ENCODE assay signal across 1 cellular context in genomic region chr9:134123764-134124128, GRCh38.
TF ChIP-seq lines count a peak whose summit lies in the region.

No MANE protein-coding gene starts in this region.

TF ChIP-seq in K562, 482 proteins besides CTCF, POLR2A, EP300 and RAD21:
- TF ChIP-seq GATAD2A (IDR thresholded peaks at IDR 0.05) (no peak), KLF10 (CRISPR knock-in tag; IDR thresholded peaks at IDR 0.05) (no peak), MYNN (IDR thresholded peaks at IDR 0.05) (no peak), MYNN (CRISPR knock-in tag; IDR thresholded peaks at IDR 0.05) (no peak), NONO (IDR thresholded peaks at IDR 0.05; ENCODE audit: low read depth in 2 of 2, low read length in 1 of 2) (no peak), GABPB1 (CRISPR knock-in tag; IDR thresholded peaks at IDR 0.05) (no peak), ZBTB1 (CRISPR knock-in tag; IDR thresholded peaks at IDR 0.05; ENCODE audit: borderline replicate concordance, low read depth) (no peak), ARNT (IDR thresholded peaks at IDR 0.05) (no peak), SREBF1 (IDR thresholded peaks at IDR 0.05; ENCODE audit: borderline replicate concordance, low read depth, low read length) (no peak), ID3 (CRISPR knock-in tag; IDR thresholded peaks at IDR 0.05) (no peak), ID3 (tag; IDR thresholded peaks at IDR 0.05) (peak; percentile 62; the same call in 1 of the 2 replicates), NR2C2 (CRISPR knock-in tag; IDR thresholded peaks at IDR 0.05) (no peak), NR2C2 (tag; IDR thresholded peaks at IDR 0.05) (no peak), ZNF785 (CRISPR knock-in tag; IDR thresholded peaks at IDR 0.05) (no peak), CSDE1 (IDR thresholded peaks at IDR 0.05) (no peak), SMC3 (conservative IDR thresholded peaks at IDR 0.05; ENCODE audit: insufficient read depth, low read depth, low read length) (no peak), RBM34 (IDR thresholded peaks at IDR 0.05; ENCODE audit: borderline replicate concordance, insufficient read depth, low read length) (no peak), CGGBP1 (CRISPR knock-in tag; IDR thresholded peaks at IDR 0.05) (no peak), IRF9 (tag; IDR thresholded peaks at IDR 0.05) (peak; percentile 90), ETS1 (conservative IDR thresholded peaks at IDR 0.05; ENCODE audit: control insufficient read depth, low read depth, low read length) (no peak), ZNF609 (CRISPR knock-in tag; IDR thresholded peaks at IDR 0.05; ENCODE audit: borderline replicate concordance) (no peak), DACH1 (IDR thresholded peaks at IDR 0.05; ENCODE audit: partially characterized antibody) (peak; percentile 19), CEBPG (CRISPR knock-in tag; IDR thresholded peaks at IDR 0.05) (peak; percentile 89), CEBPG (tag; conservative IDR thresholded peaks at IDR 0.05 in 1 of 2, IDR thresholded peaks at IDR 0.05 in 1 of 2) (peak; percentile 94), ATF7 (IDR thresholded peaks at IDR 0.05) (0 out of 2 replicates have a peak, but pooled peaks have one; percentile 15), JUN (IDR thresholded peaks at IDR 0.05; ENCODE audit: borderline replicate concordance, low read depth, low read length) (no peak), JUN (CRISPR knock-in tag; IDR thresholded peaks at IDR 0.05; ENCODE audit: borderline replicate concordance) (no peak), ZBTB40 (IDR thresholded peaks at IDR 0.05) (no peak), ZBTB40 (CRISPR knock-in tag; IDR thresholded peaks at IDR 0.05) (no peak), NCOA6 (IDR thresholded peaks at IDR 0.05) (no peak), ATF3 (IDR thresholded peaks at IDR 0.05) (peak; percentile 54), ATF3 (CRISPR knock-in tag; conservative IDR thresholded peaks at IDR 0.05) (no peak), CHD2 (IDR thresholded peaks at IDR 0.05; ENCODE audit: low read depth, low read length) (no peak), CREM (IDR thresholded peaks at IDR 0.05; ENCODE audit: low read depth) (peak; percentile 7; the same call in 1 of the 2 replicates), TRIM24 (IDR thresholded peaks at IDR 0.05) (peak; percentile 50 to 52; a peak in 2 of 4 replicates), LEF1 (IDR thresholded peaks at IDR 0.05) (no peak), GTF2A2 (tag; IDR thresholded peaks at IDR 0.05) (no peak), HNRNPK (IDR thresholded peaks at IDR 0.05; ENCODE audit: low read depth, low read length, poor library complexity, severe bottlenecking) (no peak), CEBPB (tag; IDR thresholded peaks at IDR 0.05) (peak; percentile 99)
